In the genomic region with DNA sequence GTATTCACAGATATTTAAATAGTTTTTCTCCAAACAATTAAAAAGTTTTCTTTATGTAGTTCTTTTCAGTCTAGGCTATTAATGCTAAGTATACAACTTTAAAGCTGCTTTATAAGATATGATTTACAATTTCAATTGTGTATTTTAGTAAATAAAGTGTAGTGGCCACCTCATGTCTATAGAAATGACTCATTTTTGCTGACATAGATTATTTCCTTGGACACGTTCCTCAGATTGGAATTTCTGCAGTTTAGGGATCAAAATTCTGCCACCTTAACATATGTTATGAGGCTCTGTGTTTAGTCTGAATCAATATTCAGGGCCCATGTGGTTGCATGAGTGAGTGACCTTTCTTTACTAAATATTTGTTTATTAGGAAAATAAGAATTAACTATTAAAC, we compare ENCODE assay signal across 30 cellular contexts.
"Had no signal": no experiment of that assay in that cellular context is flagged by ENCODE, and none has a peak within 500 bp of the region (broad histone marks: within the 10 kb centered on the region; RNA-seq: fewer than 3 reads in every experiment).

No MANE protein-coding gene starts in this region.

- H3K27ac ChIP-seq: neutrophil, ovary, parathyroid adenoma, psoas muscle, skin epidermis, spleen, suprapubic skin, testis, tibial artery, transverse colon, upper lobe of right lung, uterus had no signal

- H3K79me2 ChIP-seq: parathyroid adenoma had no signal

- H3K36me3 ChIP-seq: neutrophil, ovary, spleen, suprapubic skin, tibial artery, transverse colon, upper lobe of right lung, uterus had no signal

- ATAC-seq: naive thymus-derived CD8-positive, alpha-beta T cell; natural killer cell treated with Interleukin-12 subunit alpha and Interleukin-12 subunit beta and Interleukin-15 and Interleukin-18, amount 100 ng/mL, for 72 hours; psoas muscle; right cardiac atrium; sciatic nerve; stimulated activated memory B cell treated with anti-CD40 and anti-IgM and Interleukin-4, amounts not matched to agents 10 μg/mL and 1 μg/mL and 100 μg/mL, for 72 hours; stimulated activated naive CD8-positive, alpha-beta T cell treated with anti-CD3 and anti-CD28 coated beads, Interleukin-15, amount 100 ng/mL, for 72 hours; stimulated activated naive CD8-positive, alpha-beta T cell treated with anti-CD3 and anti-CD28 coated beads, Interleukin-15, Interleukin-2, amounts not matched to agents 100 U/mL and 50 U/mL, for 24 hours; upper lobe of right lung had no signal

- DNase-seq: naive thymus-derived CD8-positive, alpha-beta T cell; nephron progenitor cell; nucleus accumbens; ovary; posterior cingulate gyrus; psoas muscle; right cardiac atrium; spleen; stimulated activated CD4-positive, alpha-beta T cell treated with anti-CD3 and anti-CD28 coated beads, Interleukin-12 subunit alpha, Interleukin-12 subunit beta, amount 100 ng/mL, for 4 hours; stimulated activated CD4-positive, alpha-beta T cell treated with anti-CD3 and anti-CD28 coated beads, Interleukin-1b, Interleukin-23, amount 100 ng/mL, for 48 hours; stimulated activated CD4-positive, alpha-beta T cell treated with anti-CD3 and anti-CD28 coated beads, Interleukin-4, amount 100 ng/mL, for 1 hour; stimulated activated CD4-positive, alpha-beta T cell treated with anti-CD3 and anti-CD28 coated beads, Interleukin-4, amount 100 ng/mL, for 4 hours; stimulated activated CD8-positive, alpha-beta memory T cell treated with anti-CD3 and anti-CD28 coated beads, Interleukin-4, amount 100 ng/mL, for 48 hours; stimulated activated naive CD4-positive, alpha-beta T cell; stimulated activated naive CD8-positive, alpha-beta T cell treated with anti-CD3 and anti-CD28 coated beads, Interleukin-15, amount 100 ng/mL, for 72 hours; stimulated activated naive CD8-positive, alpha-beta T cell treated with anti-CD3 and anti-CD28 coated beads, Interleukin-15, Interleukin-2, amounts not matched to agents 100 U/mL and 50 U/mL, for 24 hours; substantia nigra; testis; tibial artery; transverse colon; upper lobe of right lung; uterus had no signal

- H3K9me3 ChIP-seq: neutrophil, ovary, psoas muscle, suprapubic skin, testis, tibial artery, transverse colon, upper lobe of right lung, uterus had no signal

- H2AFZ ChIP-seq: parathyroid adenoma had no signal

- H3K27me3 ChIP-seq: neutrophil, ovary, spleen, suprapubic skin, testis, tibial artery, transverse colon, upper lobe of right lung, uterus had no signal

- H3K9ac ChIP-seq: parathyroid adenoma had no signal

- H3K4me3 ChIP-seq: ovary, psoas muscle, skin epidermis, smooth muscle cell, spleen, suprapubic skin, testis, tibial artery, transverse colon, upper lobe of right lung, uterus had no signal

- H3K4me2 ChIP-seq: smooth muscle cell had no signal

- H3K4me1 ChIP-seq: parathyroid adenoma, psoas muscle, spleen, suprapubic skin, testis, tibial artery, transverse colon, upper lobe of right lung, uterus had no signal
